Comparison of ENCODE assay signal across 9 cellular contexts in the genomic region with DNA sequence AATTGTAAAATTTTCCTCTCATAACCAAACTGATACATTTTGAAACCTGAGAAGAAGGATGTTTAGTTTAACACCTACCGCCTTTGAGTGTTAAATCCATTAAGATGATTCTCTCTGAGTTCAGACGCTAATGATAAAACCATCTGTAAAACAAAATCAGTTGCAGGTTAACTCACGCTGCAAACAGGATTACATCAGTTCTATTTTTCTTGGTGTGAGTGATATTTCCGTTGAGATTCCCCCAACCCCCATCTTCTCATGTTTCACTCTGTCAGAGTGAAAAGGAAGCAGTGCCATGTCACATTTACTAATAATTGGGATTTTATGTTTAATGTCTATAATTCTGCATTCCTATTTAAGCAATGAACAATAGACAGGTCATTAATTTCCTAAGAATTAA.
DNase-seq lines count a peak whose midpoint lies in the region; ATAC-seq, FAIRE-seq and TF ChIP-seq lines count a peak whose summit lies in the region.
"Had no signal": no experiment of that assay in that cellular context is flagged by ENCODE, and none has a peak within 500 bp of the region (broad histone marks: within the 10 kb centered on the region; RNA-seq: fewer than 3 reads in every experiment).

No MANE protein-coding gene starts in this region.

- no peak overlapping the region for H3K4me3 ChIP-seq in colonic mucosa

- no peak for TF ChIP-seq CTCF in colonic mucosa (IDR thresholded peaks at IDR 0.05)

- no peaks in the 10 kb centered on the region for H3K9me3 ChIP-seq in colonic mucosa

- peaks cover 8% of the 10 kb centered on the region for H3K9me3 Mint-ChIP-seq in T-helper 1 cell treated with Interleukin-12 subunit alpha and Interleukin-12 subunit beta and Interleukin-4 antibody, amounts not matched to agents 30 μg/mL and 1 μg/mL, for 36 hours
- no peaks in the 10 kb centered on the region for H3K9me3 Mint-ChIP-seq in immature natural killer cell

- no peak overlapping the region for H3K27ac ChIP-seq in colonic mucosa

- ATAC-seq in HG03196 (IDR thresholded peaks at IDR 0.05; ENCODE audit: unreplicated experiment) = no peak

- peak overlapping the region; percentile 78 for H3K27ac Mint-ChIP-seq in T-helper 1 cell treated with Interleukin-12 subunit alpha and Interleukin-12 subunit beta and Interleukin-4 antibody, amounts not matched to agents 30 μg/mL and 1 μg/mL, for 36 hours
- H3K27ac Mint-ChIP-seq in immature natural killer cell = no peak overlapping the region

- peak overlapping the region; percentile 47 for H3K4me3 Mint-ChIP-seq in T-helper 1 cell treated with Interleukin-12 subunit alpha and Interleukin-12 subunit beta and Interleukin-4 antibody, amounts not matched to agents 30 μg/mL and 1 μg/mL, for 36 hours
- H3K4me3 Mint-ChIP-seq in immature natural killer cell = peak overlapping the region in 1 of 5 donors; percentile 54

- peaks cover 25% of the 10 kb centered on the region for H3K4me1 Mint-ChIP-seq in T-helper 1 cell treated with Interleukin-12 subunit alpha and Interleukin-12 subunit beta and Interleukin-4 antibody, amounts not matched to agents 30 μg/mL and 1 μg/mL, for 36 hours (ENCODE audit: low read depth)
- no peaks in the 10 kb centered on the region for H3K4me1 Mint-ChIP-seq in immature natural killer cell

- DNase-seq in ELR (ENCODE audit: low read depth) = peak; percentile 30
- DNase-seq in HS-27A (ENCODE audit: low read depth) = peak; percentile 29
- DNase-seq in immature natural killer cell = no peak
- DNase-seq in frontal cortex (ENCODE audit: low spot score in 2 of 2) = no peak
- DNase-seq in colonic mucosa = no peak
- DNase-seq: SW 1271 had no signal

- peaks cover 12% of the 10 kb centered on the region for H3K36me3 Mint-ChIP-seq in T-helper 1 cell treated with Interleukin-12 subunit alpha and Interleukin-12 subunit beta and Interleukin-4 antibody, amounts not matched to agents 30 μg/mL and 1 μg/mL, for 36 hours (ENCODE audit: low read depth)
- H3K36me3 Mint-ChIP-seq in immature natural killer cell = peaks cover 0 to 21% (median 15%) of the 10 kb centered on the region in 3 donors

- no peak overlapping the region for H3K9ac ChIP-seq in colonic mucosa (ENCODE audit: low read depth in 2 of 2, low read length in 2 of 2)

- H3K4me1 ChIP-seq in colonic mucosa = no peaks in the 10 kb centered on the region

- peak; percentile 99 for FAIRE-seq in islet of Langerhans (lab: Jason Lieb, UNC)
- no peak for FAIRE-seq in frontal cortex (lab: Jason Lieb, UNC)

- intact Hi-C loops in colonic mucosa (cut with DNase I) = no loop called here

- H3K27me3 Mint-ChIP-seq in T-helper 1 cell treated with Interleukin-12 subunit alpha and Interleukin-12 subunit beta and Interleukin-4 antibody, amounts not matched to agents 30 μg/mL and 1 μg/mL, for 36 hours (ENCODE audit: low read depth) = no peaks in the 10 kb centered on the region
- H3K27me3 Mint-ChIP-seq in immature natural killer cell (ENCODE audit: low read depth in 3 of 3) = peaks cover 0 to 3% (median 0%) of the 10 kb centered on the region in 3 donors

- H3K27me3 ChIP-seq in colonic mucosa = no peaks in the 10 kb centered on the region

- H3K36me3 ChIP-seq in colonic mucosa = no peaks in the 10 kb centered on the region

Comparison
In these comparisons a context has a peak if more than half of its experiments do, and no peak if none do; other contexts are left out.
1. DNase-seq: peak in ELR (single experiment) and HS-27A (single experiment); none in immature natural killer cell (0 of 3), frontal cortex (0 of 2) and colonic mucosa (single experiment).